Comparison of ENCODE assay signal across 22 cellular contexts in genomic region chr12:69404851-69405365, GRCh38. TPM values are rescaled to one million over a fixed set of nuclear protein-coding genes. Genes with fewer than 3 reads are reported as not detected.
DNase-seq lines count a peak whose midpoint lies in the region; ATAC-seq, FAIRE-seq and TF ChIP-seq lines count a peak whose summit lies in the region.
"Had no signal": no experiment of that assay in that cellular context is flagged by ENCODE, and none has a peak within 500 bp of the region (broad histone marks: within the 10 kb centered on the region; RNA-seq: fewer than 3 reads in every experiment).

No MANE protein-coding gene starts in this region.

- no peak for TF ChIP-seq RAD21 in A549 (conservative IDR thresholded peaks at IDR 0.05 in 1 of 2, IDR thresholded peaks at IDR 0.05 in 1 of 2)
- TF ChIP-seq RAD21 in IMR-90 (IDR thresholded peaks at IDR 0.05; ENCODE audit: low read length) = no peak

- H3K4me2 ChIP-seq in A549 (peak overlapping the region; percentile 78), IMR-90 (ENCODE audit: low read depth, low read length) (no peak overlapping the region)
- H3K4me2 ChIP-seq: BLaER1 had no signal

- ATAC-seq in A549 (peak; percentile 55 to 67), IMR-90 (ENCODE audit: low read depth) (peak; percentile 31), HG02759 (IDR thresholded peaks at IDR 0.05; ENCODE audit: unreplicated experiment) (no peak)
- ATAC-seq: naive thymus-derived CD8-positive, alpha-beta T cell; stimulated activated naive CD8-positive, alpha-beta T cell treated with anti-CD3 and anti-CD28 coated beads, Interleukin-15, Interleukin-2, amounts not matched to agents 100 U/mL and 50 U/mL, for 24 hours had no signal

- no peak for TF ChIP-seq EP300 in A549 (IDR thresholded peaks at IDR 0.05)

- H3K4me1 ChIP-seq in A549 (peaks cover 30% of the 10 kb centered on the region), IMR-90 (ENCODE audit: control insufficient read depth, insufficient read depth, low read length) (peaks cover 7% of the 10 kb centered on the region), mesodermal cell (ENCODE audit: control insufficient read depth, insufficient read depth, low read length, poor library complexity, severe bottlenecking) (peaks cover 17% of the 10 kb centered on the region)
- H3K4me1 ChIP-seq: tibial nerve had no signal

- H3K9me3 ChIP-seq in A549 (peaks cover 8% of the 10 kb centered on the region; the same call in 1 of the 3 replicates), IMR-90 (ENCODE audit: control insufficient read depth, insufficient read depth, low read length) (no peaks in the 10 kb centered on the region; the same call in 1 of the 2 replicates), mesodermal cell (ENCODE audit: control insufficient read depth, low read length) (peaks cover 8% of the 10 kb centered on the region)
- H3K9me3 ChIP-seq: BLaER1, esophagus muscularis mucosa, MG63, ovary, tibial nerve had no signal

- H4K5ac ChIP-seq in IMR-90 (ENCODE audit: low read depth, low read length) = peak overlapping the region; percentile 11; the same call in 1 of the 2 replicates

- H3K27me3 ChIP-seq in IMR-90 (ENCODE audit: control insufficient read depth, insufficient read depth, low read length) = no peaks in the 10 kb centered on the region
- H3K27me3 ChIP-seq: BLaER1, esophagus muscularis mucosa, MG63, ovary, tibial nerve had no signal

- no peaks in the 10 kb centered on the region for H4K20me1 ChIP-seq in IMR-90 (ENCODE audit: insufficient read depth, low read length)
- H4K20me1 ChIP-seq: BLaER1 had no signal

- no peak overlapping the region for H3K9ac ChIP-seq in IMR-90 (ENCODE audit: low read depth, low read length)
- H3K9ac ChIP-seq: BLaER1 had no signal

- H2BK15ac ChIP-seq in IMR-90 (ENCODE audit: low read depth, low read length) = peak overlapping the region; percentile 72; the same call in 2 of the 3 replicates

- peak overlapping the region; percentile 57; the same call in 1 of the 2 replicates for H3K18ac ChIP-seq in IMR-90 (ENCODE audit: low read depth, low read length)

- no peak overlapping the region for H2AFZ ChIP-seq in IMR-90 (replicated peaks; ENCODE audit: low read length, poor library complexity)

- H3K4me3 ChIP-seq in A549 = peak overlapping the region; percentile 1; the same call in 1 of the 3 replicates
- H3K4me3 ChIP-seq in IMR-90 (ENCODE audit: insufficient read depth, low read depth, low read length) = no peak overlapping the region
- H3K4me3 ChIP-seq in mesodermal cell (ENCODE audit: extremely low read depth, insufficient read depth, low read length, poor library complexity, severe bottlenecking) = no peak overlapping the region
- H3K4me3 ChIP-seq: BLaER1, esophagus muscularis mucosa, MG63, ovary, tibial nerve had no signal

- H3K27ac ChIP-seq in A549 (peak overlapping the region; percentile 93 to 99), IMR-90 (ENCODE audit: insufficient read depth, low read length) (no peak overlapping the region), mesodermal cell (ENCODE audit: low read depth, low read length, severe bottlenecking) (peak overlapping the region; percentile 92)
- H3K27ac ChIP-seq: BLaER1, esophagus muscularis mucosa, ovary, tibial nerve had no signal

- H3K36me3 ChIP-seq in IMR-90 (ENCODE audit: control insufficient read depth, insufficient read depth, low read length) = no peaks in the 10 kb centered on the region
- H3K36me3 ChIP-seq in mesodermal cell (ENCODE audit: control insufficient read depth, insufficient read depth, low read length) = peaks cover 7% of the 10 kb centered on the region
- H3K36me3 ChIP-seq: MG63, ovary, tibial nerve had no signal

- H4K91ac ChIP-seq in IMR-90 (ENCODE audit: insufficient read depth, low read depth, low read length) = peak overlapping the region; percentile 43; the same call in 1 of the 2 replicates

- peak overlapping the region; percentile 60 for H2BK120ac ChIP-seq in IMR-90 (ENCODE audit: low read depth, low read length)

- WGBS in A549 (ENCODE audit: missing lambda C conversion rate) = 40% methylated on average over 3 of the region's 3 CpGs
- no CpG with 5 or more reads among the region's 3 CpGs for WGBS in IMR-90 (ENCODE audit: extremely low coverage in 2 of 2, insufficient read length in 1 of 2), 2 experiments
- WGBS in mesodermal cell (ENCODE audit: insufficient coverage in 2 of 2), 2 experiments = 80% methylated on average over 2 of the region's 3 CpGs; no CpG with 5 or more reads in 1 of the 2 experiments

- peak overlapping the region; percentile 57 for H3K4ac ChIP-seq in IMR-90 (ENCODE audit: low read depth, low read length)

- no peaks in the 10 kb centered on the region; a peak in 1 of 4 replicates for H3K79me1 ChIP-seq in IMR-90 (ENCODE audit: low read depth in 1 of 2, low read length in 2 of 2)

- H3K56ac ChIP-seq in IMR-90 (ENCODE audit: extremely low read depth, insufficient read depth, low read length) = peak overlapping the region; percentile 0; the same call in 1 of the 2 replicates

- intact Hi-C loops in IMR-90 (cut with micrococcal nuclease) = no loop called here

- no peaks in the 10 kb centered on the region; the same call in 1 of the 2 replicates for H3K9me1 ChIP-seq in IMR-90 (ENCODE audit: insufficient read depth, low read length)

- H2AK5ac ChIP-seq in IMR-90 (ENCODE audit: low read depth, low read length) = no peak overlapping the region

- no TSS peak for BruUV-seq in IMR-90 (replicated peaks; lab: Mats Ljungman, UMichigan)

- peak overlapping the region; percentile 49 for H3K14ac ChIP-seq in IMR-90 (replicated peaks; ENCODE audit: low read depth, low read length)

- FAIRE-seq in A549 (lab: Jason Lieb, UNC) = no peak

- 0 out of 2 replicates have a peak overlapping the region, but pooled peaks have one; percentile 21 for H3K23ac ChIP-seq in IMR-90 (ENCODE audit: low read depth, low read length)

- DNase-seq in A549 (ENCODE audit: low read depth in 1 of 2, low spot score in 1 of 2) (peak in 1 of 2 experiments; percentile 19), IMR-90 (no peak), astrocyte of the hippocampus (ENCODE audit: low read depth, low spot score) (peak; percentile 45), NCI-H1417 (lab: John Stamatoyannopoulos, UW) (no peak), NCI-H69 (lab: John Stamatoyannopoulos, UW) (no peak), LoVo (ENCODE audit: low spot score) (no peak)
- DNase-seq: activated T-cell treated with anti-CD3 and anti-CD28 coated beads, Interleukin-2, amount 50 U/mL, for 1 hour; effector CD4-positive, alpha-beta T cell; H7; naive thymus-derived CD8-positive, alpha-beta T cell; NCI-H2171; NCI-H524 treated with DMSO at 0.1 percent for 48 hours; stimulated activated CD4-positive, alpha-beta T cell treated with anti-CD3 and anti-CD28 coated beads, Interleukin-12 subunit alpha, Interleukin-12 subunit beta, amount 100 ng/mL, for 4 hours; stimulated activated CD4-positive, alpha-beta T cell treated with anti-CD3 and anti-CD28 coated beads, Interleukin-4, amount 100 ng/mL, for 4 hours; stimulated activated naive CD8-positive, alpha-beta T cell treated with anti-CD3 and anti-CD28 coated beads, Interleukin-15, Interleukin-2, amounts not matched to agents 100 U/mL and 50 U/mL, for 24 hours had no signal

- H2AK9ac ChIP-seq in IMR-90 (replicated peaks; ENCODE audit: low read depth, low read length, poor library complexity) = no peak overlapping the region

- H2BK5ac ChIP-seq in IMR-90 (ENCODE audit: low read depth, low read length, poor library complexity, severe bottlenecking) = peak overlapping the region; percentile 69

- dilution Hi-C loops in IMR-90 (cut with HindIII; ENCODE audit: low sequenced_read_pairs, unreplicated experiment) = no loop called here

- CTCF ChIA-PET in A549 (lab: Yijun Ruan, JAX) = interaction anchor here (0.5 to 1.1 kb wide), 2 partner anchors 11 to 565 kb away, joined by 3 read pairs; no protein-coding TSS in a partner anchor
- CTCF ChIA-PET in IMR-90 (lab: Yijun Ruan, JAX) = no interaction called here

- TF ChIP-seq POLR2A in A549 (IDR thresholded peaks at IDR 0.05; ENCODE audit: low read length) (no peak), IMR-90 (IDR thresholded peaks at IDR 0.05; ENCODE audit: low read depth, low read length) (no peak)

- POLR2A ChIA-PET in A549 (lab: Yijun Ruan, JAX) = no interaction called here
- POLR2A ChIA-PET in IMR-90 (lab: Charles Lee; ENCODE audit: unreplicated experiment) = no interaction called here

- peak overlapping the region; percentile 77 for H2BK20ac ChIP-seq in IMR-90 (ENCODE audit: low read depth, low read length)

- TF ChIP-seq CTCF in A549 (IDR thresholded peaks at IDR 0.05) (no peak), IMR-90 (conservative IDR thresholded peaks at IDR 0.05; ENCODE audit: low read depth, low read length) (no peak)

- H4K8ac ChIP-seq in IMR-90 (ENCODE audit: low read depth in 2 of 2, low read length in 2 of 2) = peak overlapping the region in 1 of 2 experiments; percentile 19; a peak in 1 of 4 replicates

- in situ Hi-C loops in IMR-90 (cut with MboI; ENCODE audit: low sequenced_read_pairs) = no loop called here

TF ChIP-seq in A549, 52 proteins besides CTCF, POLR2A, EP300 and RAD21 (continues in another document):
- no peak for TF ChIP-seq PHF8 (IDR thresholded peaks at IDR 0.05; ENCODE audit: borderline replicate concordance, low read depth)

TF ChIP-seq in IMR-90, 13 proteins besides CTCF, POLR2A, EP300 and RAD21 (continues in another document):
- no peak for TF ChIP-seq CHD1 (IDR thresholded peaks at IDR 0.05; ENCODE audit: low read depth, low read length)

RNA-seq across cellular contexts. Expression of gene YEATS4, which starts 45.4 kb away (rescaled TPM):
- polyA plus RNA-seq in A549 (2011; rRNA removed) (43.4 and 70.1 TPM in 2 replicates), A549 (2017; fragmentation: RNase III; extraction: RNeasy Plus Mini Kit Qiagen cat#74134 plus additional on column Dnase treatment) (40.6 to 42.2 TPM (median 41.7 TPM) in 3 replicates), IMR-90 (2012; rRNA removed) (6.9 and 10.0 TPM in 2 replicates)
- 40.0 and 44.4 TPM in 2 replicates for polyA plus RNA-seq in A549 (2012; cell fraction: cytosol; rRNA removed)
- 41.4 and 92.6 TPM in 2 replicates for polyA plus RNA-seq in A549 (2012; cell fraction: nucleus; rRNA removed)
- 9.3 and 12.9 TPM in 2 replicates for polyA minus RNA-seq in A549 (2011; rRNA and poly(A)+ RNA removed)
- total RNA-seq in IMR-90 (2012; rRNA removed) = 15.1 and 17.8 TPM in 2 replicates
- polyA plus RNA-seq in IMR-90 (2012; cell fraction: cytosol; rRNA removed) = 23.0 and 30.8 TPM in 2 replicates
- 7.0 and 14.9 TPM in 2 replicates for polyA plus RNA-seq in IMR-90 (2012; cell fraction: nucleus; rRNA removed; ENCODE audit: low replicate concordance)
- polyA plus RNA-seq in mesodermal cell (2013, experiment 1 of 2) = 17.7 TPM
- polyA plus RNA-seq in mesodermal cell (2013, experiment 2 of 2) = 24.2 TPM

RNA-seq across cellular contexts. Expression of gene LYZ, which starts 56.7 kb away (rescaled TPM):
- polyA plus RNA-seq in A549 (2011; rRNA removed) (0.12 TPM in 2 replicates), A549 (2017; fragmentation: RNase III; extraction: RNeasy Plus Mini Kit Qiagen cat#74134 plus additional on column Dnase treatment) (not detected in 3 replicates), IMR-90 (2012; rRNA removed) (not detected in 2 replicates)
- polyA plus RNA-seq in A549 (2012; cell fraction: cytosol; rRNA removed) = not detected in 2 replicates
- not detected in 2 replicates for polyA plus RNA-seq in A549 (2012; cell fraction: nucleus; rRNA removed)
- 1.1 TPM in 1 of 2 replicates, not detected in the other for polyA minus RNA-seq in A549 (2011; rRNA and poly(A)+ RNA removed)
- not detected in 2 replicates for total RNA-seq in IMR-90 (2012; rRNA removed)
- not detected in 2 replicates for polyA plus RNA-seq in IMR-90 (2012; cell fraction: cytosol; rRNA removed)
- polyA plus RNA-seq in IMR-90 (2012; cell fraction: nucleus; rRNA removed; ENCODE audit: low replicate concordance) = not detected in 2 replicates
- polyA plus RNA-seq in mesodermal cell (2013, experiment 1 of 2) = 1.6 TPM
- polyA plus RNA-seq in mesodermal cell (2013, experiment 2 of 2) = 1.6 TPM
- total RNA-seq: H7 had no signal
